Comparison of ENCODE assay signal across 18 cellular contexts in the genomic region with DNA sequence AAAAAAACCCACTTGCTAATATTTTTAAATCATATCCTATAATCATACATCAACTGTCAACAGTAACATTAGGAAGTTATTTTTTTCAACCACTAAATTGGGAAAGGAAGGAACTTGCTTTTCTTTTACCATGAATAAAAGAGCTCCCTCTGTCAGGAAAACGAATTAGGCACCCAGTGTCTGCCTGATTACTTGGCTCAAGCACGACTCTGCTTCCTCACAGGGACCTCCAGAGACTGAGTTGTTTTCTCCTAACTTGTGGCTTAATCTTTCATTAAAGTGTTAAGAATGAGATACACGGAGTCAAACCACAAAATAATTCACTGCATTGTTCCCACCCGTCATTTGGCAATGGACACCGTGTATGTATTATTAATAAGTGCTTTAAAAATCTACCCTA.
"Had no signal": no experiment of that assay in that cellular context is flagged by ENCODE, and none has a peak within 500 bp of the region (broad histone marks: within the 10 kb centered on the region; RNA-seq: fewer than 3 reads in every experiment).

No MANE protein-coding gene starts in this region.

- H3K9me3 Mint-ChIP-seq: brain; dendritic cell treated with granulocyte-macrophage colony-stimulating factor and Interleukin-4, amounts not matched to agents 40 ng/mL and 50 ng/mL, for 4 days had no signal

- H3K27me3 Mint-ChIP-seq: activated CD4-positive, alpha-beta T cell treated with anti-CD3 and anti-CD28 coated beads for 36 hours; activated CD8-positive, alpha-beta T cell treated with anti-CD3 and anti-CD28 coated beads for 36 hours; activated naive CD8-positive, alpha-beta T cell; dendritic cell treated with granulocyte-macrophage colony-stimulating factor and Interleukin-4, amounts not matched to agents 40 ng/mL and 50 ng/mL, for 4 days; effector memory CD8-positive, alpha-beta T cell; naive B cell had no signal

- DNase-seq: activated CD4-positive, alpha-beta T cell treated with anti-CD3 and anti-CD28 coated beads for 36 hours; activated CD8-positive, alpha-beta T cell treated with anti-CD3 and anti-CD28 coated beads for 36 hours; activated gamma-delta T cell treated with Interleukin-2 at 50 U/mL for 16 hours; amniotic stem cell; cerebellar nuclear complex; effector memory CD8-positive, alpha-beta T cell; gastrocnemius medialis; heart right ventricle; lower lobe of right lung; naive B cell; ovary; stimulated activated CD4-positive, alpha-beta T cell treated with anti-CD3 and anti-CD28 coated beads, Interleukin-2, amount 100 ng/mL, for 24 hours; stomach; testis; upper lobe of left lung had no signal

- H3K27me3 ChIP-seq: gastrocnemius medialis, heart right ventricle, ovary, stomach, testis, upper lobe of left lung had no signal

- H3K4me1 ChIP-seq: gastrocnemius medialis, heart right ventricle, lower lobe of right lung, stomach, testis, upper lobe of left lung had no signal

- H3K9me3 ChIP-seq: gastrocnemius medialis, lower lobe of right lung, ovary, testis, upper lobe of left lung had no signal

- H3K4me3 ChIP-seq: gastrocnemius medialis, heart right ventricle, lower lobe of right lung, ovary, stomach, testis, upper lobe of left lung had no signal

- H3K27ac ChIP-seq: gastrocnemius medialis, heart right ventricle, lower lobe of right lung, ovary, stomach, testis, upper lobe of left lung had no signal

- H3K36me3 Mint-ChIP-seq: activated naive CD8-positive, alpha-beta T cell; brain; naive B cell had no signal

- H3K36me3 ChIP-seq: gastrocnemius medialis, heart right ventricle, lower lobe of right lung, ovary, stomach, upper lobe of left lung had no signal

- H3K4me1 Mint-ChIP-seq: activated CD4-positive, alpha-beta T cell treated with anti-CD3 and anti-CD28 coated beads for 36 hours; brain; naive B cell had no signal

- H3K27ac Mint-ChIP-seq: activated CD4-positive, alpha-beta T cell treated with anti-CD3 and anti-CD28 coated beads for 36 hours; activated CD8-positive, alpha-beta T cell treated with anti-CD3 and anti-CD28 coated beads for 36 hours; activated naive CD8-positive, alpha-beta T cell; brain; dendritic cell treated with granulocyte-macrophage colony-stimulating factor and Interleukin-4, amounts not matched to agents 40 ng/mL and 50 ng/mL, for 4 days; effector memory CD8-positive, alpha-beta T cell; naive B cell had no signal

- ATAC-seq: activated CD4-positive, alpha-beta T cell treated with anti-CD3 and anti-CD28 coated beads for 36 hours; activated CD8-positive, alpha-beta T cell treated with anti-CD3 and anti-CD28 coated beads for 36 hours; effector memory CD8-positive, alpha-beta T cell; gastrocnemius medialis; heart right ventricle; lower lobe of right lung had no signal

- H3K4me3 Mint-ChIP-seq: activated CD4-positive, alpha-beta T cell treated with anti-CD3 and anti-CD28 coated beads for 36 hours; activated CD8-positive, alpha-beta T cell treated with anti-CD3 and anti-CD28 coated beads for 36 hours; activated naive CD8-positive, alpha-beta T cell; brain; dendritic cell treated with granulocyte-macrophage colony-stimulating factor and Interleukin-4, amounts not matched to agents 40 ng/mL and 50 ng/mL, for 4 days; effector memory CD8-positive, alpha-beta T cell; naive B cell had no signal
